Comparison of ENCODE assay signal across 2 cellular contexts in genomic region chr1:119480175-119480574, GRCh38.
TF ChIP-seq lines count a peak whose summit lies in the region.

No MANE protein-coding gene starts in this region.

TF ChIP-seq in HEK293, 187 proteins besides CTCF, POLR2A, EP300 and RAD21:
- TF ChIP-seq KLF1 (tag by site-specific recombination; IDR thresholded peaks at IDR 0.05) (no peak), ZNF366 (tag by site-specific recombination; conservative IDR thresholded peaks at IDR 0.05) (peak; percentile 86)

TF ChIP-seq in K562, 482 proteins besides CTCF, POLR2A, EP300 and RAD21:
- no peak for TF ChIP-seq JUNB (CRISPR knock-in tag; conservative IDR thresholded peaks at IDR 0.05)
- TF ChIP-seq, protein P1, sequence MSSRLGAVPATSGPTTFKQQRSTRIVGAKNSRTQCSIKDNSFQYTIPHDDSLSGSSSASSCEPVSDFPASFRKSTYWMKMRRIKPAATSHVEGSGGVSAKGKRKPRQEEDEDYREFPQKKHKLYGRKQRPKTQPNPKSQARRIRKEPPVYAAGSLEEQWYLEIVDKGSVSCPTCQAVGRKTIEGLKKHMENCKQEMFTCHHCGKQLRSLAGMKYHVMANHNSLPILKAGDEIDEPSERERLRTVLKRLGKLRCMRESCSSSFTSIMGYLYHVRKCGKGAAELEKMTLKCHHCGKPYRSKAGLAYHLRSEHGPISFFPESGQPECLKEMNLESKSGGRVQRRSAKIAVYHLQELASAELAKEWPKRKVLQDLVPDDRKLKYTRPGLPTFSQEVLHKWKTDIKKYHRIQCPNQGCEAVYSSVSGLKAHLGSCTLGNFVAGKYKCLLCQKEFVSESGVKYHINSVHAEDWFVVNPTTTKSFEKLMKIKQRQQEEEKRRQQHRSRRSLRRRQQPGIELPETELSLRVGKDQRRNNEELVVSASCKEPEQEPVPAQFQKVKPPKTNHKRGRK (tag; IDR thresholded peaks at IDR 0.05) = peak; percentile 50
